1 cellular context compared by ENCODE assay signal in genomic region chr20:47501483-47502270, GRCh38.
TF ChIP-seq lines count a peak whose summit lies in the region.

NCOA3 (plus strand) TSS chr20:47501887; CDS start chr20:47622248, 120,361 bp downstream.

TF ChIP-seq in GM12878, 131 proteins besides CTCF, POLR2A, EP300 and RAD21 (continued from another document and continues in another):
- TF ChIP-seq MYC (IDR thresholded peaks at IDR 0.05; ENCODE audit: insufficient read depth, insufficient read length, insufficient replicate concordance, low read length, severe bottlenecking) (peak; percentile 1), IRF3 (IDR thresholded peaks at IDR 0.05) (0 out of 2 replicates have a peak, but pooled peaks have one; percentile 9), RCOR1 (conservative IDR thresholded peaks at IDR 0.05; ENCODE audit: low read depth, low read length) (no peak), TCF3 (IDR thresholded peaks at IDR 0.05; ENCODE audit: borderline replicate concordance, insufficient read depth, low read depth, low read length) (peak; percentile 77; the same call in 1 of the 2 replicates), HSF1 (IDR thresholded peaks at IDR 0.05; ENCODE audit: low read depth, low read length) (no peak), E4F1 (IDR thresholded peaks at IDR 0.05; ENCODE audit: borderline replicate concordance, partially characterized antibody) (peak; percentile 25), LARP7 (IDR thresholded peaks at IDR 0.05) (peak; percentile 64; the same call in 1 of the 2 replicates), YY1 (IDR thresholded peaks at IDR 0.05; ENCODE audit: low read depth, low read length) (peak; percentile 95), DPF2 (IDR thresholded peaks at IDR 0.05) (peak; percentile 83; the same call in 1 of the 2 replicates), RAD51 (IDR thresholded peaks at IDR 0.05) (no peak), SMAD1 (IDR thresholded peaks at IDR 0.05; ENCODE audit: low read depth, partially characterized antibody) (no peak), BCLAF1 (IDR thresholded peaks at IDR 0.05) (no peak), PRDM15 (CRISPR knock-in tag; IDR thresholded peaks at IDR 0.05) (no peak), STAT1 (conservative IDR thresholded peaks at IDR 0.05) (0 out of 2 replicates have a peak, but pooled peaks have one; percentile 79), RELA (IDR thresholded peaks at IDR 0.05; ENCODE audit: borderline replicate concordance, partially characterized antibody) (peak; percentile 46), ATF3 (IDR thresholded peaks at IDR 0.05; ENCODE audit: borderline replicate concordance, extremely low read depth, low read depth, low read length) (0 out of 2 replicates have a peak, but pooled peaks have one; percentile 1), NBN (IDR thresholded peaks at IDR 0.05) (peak; percentile 92; the same call in 1 of the 2 replicates), NR2C1 (IDR thresholded peaks at IDR 0.05) (peak; percentile 33), SMARCA5 (IDR thresholded peaks at IDR 0.05) (peak; percentile 53; the same call in 1 of the 2 replicates), IKZF2 (IDR thresholded peaks at IDR 0.05) (peak; percentile 89 to 90), IRF5 (IDR thresholded peaks at IDR 0.05; ENCODE audit: borderline replicate concordance) (peak; percentile 90), BMI1 (IDR thresholded peaks at IDR 0.05; ENCODE audit: borderline replicate concordance) (no peak), POLR2AphosphoS2 (IDR thresholded peaks at IDR 0.05; ENCODE audit: low read depth, low read length) (peak; percentile 80; the same call in 1 of the 2 replicates), MTA2 (IDR thresholded peaks at IDR 0.05; ENCODE audit: low read depth) (no peak), RB1 (IDR thresholded peaks at IDR 0.05; ENCODE audit: borderline replicate concordance) (peak; percentile 85), FOXK2 (IDR thresholded peaks at IDR 0.05) (no peak), CREB1 (IDR thresholded peaks at IDR 0.05; ENCODE audit: low read depth) (peak; percentile 80), PKNOX1 (IDR thresholded peaks at IDR 0.05) (no peak), PML (IDR thresholded peaks at IDR 0.05; ENCODE audit: low read length) (peak; percentile 90), REST (IDR thresholded peaks at IDR 0.05; ENCODE audit: low read depth, low read length) (no peak; the same call in 1 of the 2 replicates), BACH1 (IDR thresholded peaks at IDR 0.05; ENCODE audit: borderline replicate concordance) (peak; percentile 74; the same call in 1 of the 2 replicates), MTA3 (IDR thresholded peaks at IDR 0.05; ENCODE audit: borderline replicate concordance, low read length) (no peak), CBFB (IDR thresholded peaks at IDR 0.05; ENCODE audit: low read depth) (peak; percentile 84; the same call in 1 of the 2 replicates), ZZZ3 (IDR thresholded peaks at IDR 0.05; ENCODE audit: control insufficient read depth, insufficient read length, low read depth) (no peak), CREM (IDR thresholded peaks at IDR 0.05; ENCODE audit: low read depth) (peak; percentile 88), POLR2AphosphoS5 (IDR thresholded peaks at IDR 0.05; ENCODE audit: low read length) (peak; percentile 86), BHLHE40 (IDR thresholded peaks at IDR 0.05; ENCODE audit: borderline replicate concordance in 1 of 2, low read depth in 2 of 2, low read length in 1 of 2) (peak; percentile 82 to 92; a peak in 3 of 4 replicates), KDM1A (IDR thresholded peaks at IDR 0.05; ENCODE audit: borderline replicate concordance) (no peak), EED (IDR thresholded peaks at IDR 0.05; ENCODE audit: low read depth) (peak; percentile 64; the same call in 1 of the 2 replicates), E2F4 (IDR thresholded peaks at IDR 0.05; ENCODE audit: low read depth, low read length) (no peak), IKZF1 (conservative IDR thresholded peaks at IDR 0.05) (peak; percentile 97), ESRRA (IDR thresholded peaks at IDR 0.05; ENCODE audit: low read length) (no peak), RFX5 (IDR thresholded peaks at IDR 0.05; ENCODE audit: low read depth, low read length) (no peak)
